8 cellular contexts compared by ENCODE assay signal in genomic region chr2:54725343-54726099, GRCh38. TPM values are rescaled to one million over a fixed set of nuclear protein-coding genes. Genes with fewer than 3 reads are reported as not detected.
DNase-seq lines count a peak whose midpoint lies in the region; ATAC-seq lines count a peak whose summit lies in the region.

No MANE protein-coding gene starts in this region.

- no peaks in the 10 kb centered on the region for H3K9me3 Mint-ChIP-seq in T-helper 1 cell treated with Interleukin-12 subunit alpha and Interleukin-12 subunit beta and Interleukin-4 antibody, amounts not matched to agents 30 μg/mL and 1 μg/mL, for 36 hours
- H3K9me3 Mint-ChIP-seq in stimulated activated memory B cell treated with anti-CD40 and anti-IgM and Interleukin-4, amounts not matched to agents 10 μg/mL and 1 μg/mL and 100 μg/mL, for 72 hours = no peaks in the 10 kb centered on the region

- H3K4me3 Mint-ChIP-seq in T-helper 1 cell treated with Interleukin-12 subunit alpha and Interleukin-12 subunit beta and Interleukin-4 antibody, amounts not matched to agents 30 μg/mL and 1 μg/mL, for 36 hours = peak overlapping the region; percentile 79
- peak overlapping the region; percentile 84 for H3K4me3 Mint-ChIP-seq in stimulated activated memory B cell treated with anti-CD40 and anti-IgM and Interleukin-4, amounts not matched to agents 10 μg/mL and 1 μg/mL and 100 μg/mL, for 72 hours

- H3K4me1 ChIP-seq in SJCRH30 (no peaks in the 10 kb centered on the region), right cardiac atrium (ENCODE audit: control insufficient read depth, insufficient read depth, low read length) (no peaks in the 10 kb centered on the region)

- intact Hi-C loops in right cardiac atrium (cut with DNase I) = loop anchor here in 2 of 4 donors (10.0 kb wide), 1 partner anchor 109 kb away; no protein-coding TSS in a partner anchor

- H3K9me3 ChIP-seq in SJCRH30 (replicated peaks) (no peaks in the 10 kb centered on the region), right cardiac atrium (ENCODE audit: control insufficient read depth, low read length) (no peaks in the 10 kb centered on the region)

- H3K27me3 ChIP-seq in SJCRH30 (0 out of 2 replicates have a peak, but pooled peaks cover 7% of the 10 kb centered on the region), right cardiac atrium (ENCODE audit: control insufficient read depth, insufficient read depth) (no peaks in the 10 kb centered on the region)

- peaks cover 67% of the 10 kb centered on the region for H3K27me3 Mint-ChIP-seq in T-helper 1 cell treated with Interleukin-12 subunit alpha and Interleukin-12 subunit beta and Interleukin-4 antibody, amounts not matched to agents 30 μg/mL and 1 μg/mL, for 36 hours (ENCODE audit: low read depth)
- H3K27me3 Mint-ChIP-seq in stimulated activated memory B cell treated with anti-CD40 and anti-IgM and Interleukin-4, amounts not matched to agents 10 μg/mL and 1 μg/mL and 100 μg/mL, for 72 hours = no peaks in the 10 kb centered on the region

- no peaks in the 10 kb centered on the region for H3K36me3 ChIP-seq in SJCRH30

- 46% methylated on average over 8 of the region's 8 CpGs for WGBS in right cardiac atrium

- no peak for ATAC-seq in right cardiac atrium
- no peak for ATAC-seq in stimulated activated memory B cell treated with anti-CD40 and anti-IgM and Interleukin-4, amounts not matched to agents 10 μg/mL and 1 μg/mL and 100 μg/mL, for 72 hours

- no peak overlapping the region for H3K27ac Mint-ChIP-seq in T-helper 1 cell treated with Interleukin-12 subunit alpha and Interleukin-12 subunit beta and Interleukin-4 antibody, amounts not matched to agents 30 μg/mL and 1 μg/mL, for 36 hours
- peak overlapping the region; percentile 77 for H3K27ac Mint-ChIP-seq in stimulated activated memory B cell treated with anti-CD40 and anti-IgM and Interleukin-4, amounts not matched to agents 10 μg/mL and 1 μg/mL and 100 μg/mL, for 72 hours

- no peak overlapping the region for H3K27ac ChIP-seq in SJCRH30
- H3K27ac ChIP-seq in right cardiac atrium (ENCODE audit: low read length) = no peak overlapping the region

- H3K36me3 Mint-ChIP-seq in T-helper 1 cell treated with Interleukin-12 subunit alpha and Interleukin-12 subunit beta and Interleukin-4 antibody, amounts not matched to agents 30 μg/mL and 1 μg/mL, for 36 hours (ENCODE audit: low read depth) = no peaks in the 10 kb centered on the region
- H3K36me3 Mint-ChIP-seq in stimulated activated memory B cell treated with anti-CD40 and anti-IgM and Interleukin-4, amounts not matched to agents 10 μg/mL and 1 μg/mL and 100 μg/mL, for 72 hours = no peaks in the 10 kb centered on the region

- H3K4me3 ChIP-seq in SJCRH30 (peak overlapping the region; percentile 78), right cardiac atrium (ENCODE audit: low read length) (peak overlapping the region; percentile 80)

- peaks cover 17% of the 10 kb centered on the region for H3K4me1 Mint-ChIP-seq in T-helper 1 cell treated with Interleukin-12 subunit alpha and Interleukin-12 subunit beta and Interleukin-4 antibody, amounts not matched to agents 30 μg/mL and 1 μg/mL, for 36 hours (ENCODE audit: low read depth)
- peaks cover 24% of the 10 kb centered on the region for H3K4me1 Mint-ChIP-seq in stimulated activated memory B cell treated with anti-CD40 and anti-IgM and Interleukin-4, amounts not matched to agents 10 μg/mL and 1 μg/mL and 100 μg/mL, for 72 hours

- DNase-seq in T-helper 1 cell (no peak), SJCRH30 (peak in 1 of 2 experiments; percentile 39), right cardiac atrium (no peak), MV-4-11 (lab: John Stamatoyannopoulos, UW) (no peak), islet precursor cell (no peak), NCI-H2107 treated with DMSO at 0.1 percent for 48 hours (lab: John Stamatoyannopoulos, UW; ENCODE audit: unreplicated experiment) (no peak)

RNA-seq across cellular contexts. Expression of gene EML6, which starts 2.1 kb away (rescaled TPM):
- 1.0 and 2.2 TPM in 2 replicates for total RNA-seq in SJCRH30 (2014; rRNA removed; shearing (Covaris generic))
- total RNA-seq in right cardiac atrium = 1 to 10 TPM in 2 of 4 donors, under 1 TPM in 2; 0.26 to 1.5 (median 0.89) TPM
- 0.43 TPM for polyA plus RNA-seq in right cardiac atrium
